In the genomic region with DNA sequence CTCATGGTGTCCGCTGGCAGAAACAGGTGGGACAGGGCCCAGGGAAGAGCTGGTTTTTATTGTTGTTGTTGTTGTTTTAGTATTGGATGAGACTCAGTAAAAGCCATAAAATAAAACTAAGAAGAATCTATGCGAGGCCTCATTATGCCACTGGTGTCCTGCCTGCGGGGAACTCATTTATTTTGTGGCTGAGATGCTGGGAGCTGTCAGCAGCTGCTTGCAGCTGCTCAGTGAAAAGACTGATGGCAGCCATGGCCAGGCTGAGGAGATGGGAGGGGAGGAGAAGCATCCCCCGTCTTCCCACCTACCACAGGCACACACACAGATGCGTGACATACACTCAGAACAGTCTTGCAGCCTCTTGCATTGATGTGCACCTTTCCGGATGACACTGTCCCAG, we compare ENCODE assay signal across 19 cellular contexts. TPM values are rescaled to one million over a fixed set of nuclear protein-coding genes. Genes with fewer than 3 reads are reported as not detected.
A peak's percentile ranks its signal among the peaks of the same experiment; 100 is the strongest.
DNase-seq lines count a peak whose midpoint lies in the region; TF ChIP-seq lines count a peak whose summit lies in the region.
"Had no signal": no experiment of that assay in that cellular context is flagged by ENCODE, and none has a peak within 500 bp of the region (broad histone marks: within the 10 kb centered on the region; RNA-seq: fewer than 3 reads in every experiment).

No MANE protein-coding gene starts in this region.

- peak overlapping the region; percentile 14 for H2AFZ ChIP-seq in neuron (ENCODE audit: low read depth, low read length)

- no peaks in the 10 kb centered on the region for H3K9me3 ChIP-seq in Peyer's patch
- H3K9me3 ChIP-seq in left ventricle myocardium inferior (replicated peaks), result no peaks in the 10 kb centered on the region
- no peaks in the 10 kb centered on the region for H3K9me3 ChIP-seq in neuron (ENCODE audit: low read length)
- H3K9me3 ChIP-seq: ascending aorta, psoas muscle had no signal

- H3K4me3 ChIP-seq in Peyer's patch, result no peak overlapping the region
- no peak overlapping the region for H3K4me3 ChIP-seq in left ventricle myocardium inferior
- H3K4me3 ChIP-seq in neuron (ENCODE audit: low read length), result peak overlapping the region; percentile 1
- H3K4me3 ChIP-seq: ascending aorta, psoas muscle had no signal

- DNase-seq in Peyer's patch, result no peak
- no peak for DNase-seq in left ventricle myocardium inferior
- no peak for DNase-seq in type B pancreatic cell (ENCODE audit: extremely low spot score, unreplicated experiment)
- DNase-seq in activated gamma-delta T cell treated with Interleukin-2 at 50 U/mL for 16 hours, result no peak
- DNase-seq in T-helper 2 cell treated with Interferon-gamma antibody and Interleukin-4, amounts not matched to agents 5 μg/mL and 100 μg/mL, for 36 hours (ENCODE audit: low spot score), result no peak
- no peak for DNase-seq in H4 (ENCODE audit: low spot score)
- DNase-seq: activated CD4-positive, alpha-beta T cell treated with anti-CD3 and anti-CD28 coated beads for 4 hours; activated CD8-positive, alpha-beta memory T cell treated with anti-CD3 and anti-CD28 coated beads, Interleukin-2, amount 50 U/mL, for 48 hours; activated naive CD4-positive, alpha-beta T cell; left colon; MM.1S; naive thymus-derived CD4-positive, alpha-beta T cell; NCI-H187; NCI-H510A treated with DMSO at 0.1 percent for 48 hours; SIG-M5; T-helper 9 cell had no signal

- no peak for TF ChIP-seq POLR2A in Peyer's patch (IDR thresholded peaks at IDR 0.05)

- H3K4me1 ChIP-seq in Peyer's patch (peaks cover 0 to 16% (median 0%) of the 10 kb centered on the region in 4 donors), left ventricle myocardium inferior (peaks cover 12% of the 10 kb centered on the region), neuron (ENCODE audit: insufficient read depth, low read length) (peaks cover 35% of the 10 kb centered on the region)
- H3K4me1 ChIP-seq: ascending aorta, psoas muscle had no signal

- H3K4me3 Mint-ChIP-seq in type B pancreatic cell, result peak overlapping the region; percentile 58
- H3K4me3 Mint-ChIP-seq in T-helper 2 cell treated with Interferon-gamma antibody and Interleukin-4, amounts not matched to agents 5 μg/mL and 100 μg/mL, for 36 hours, result no peak overlapping the region
- H3K4me3 Mint-ChIP-seq: naive thymus-derived CD4-positive, alpha-beta T cell had no signal

- peaks cover 48% of the 10 kb centered on the region for H3K4me1 Mint-ChIP-seq in type B pancreatic cell (ENCODE audit: unreplicated experiment)
- no peaks in the 10 kb centered on the region for H3K4me1 Mint-ChIP-seq in T-helper 2 cell treated with Interferon-gamma antibody and Interleukin-4, amounts not matched to agents 5 μg/mL and 100 μg/mL, for 36 hours (ENCODE audit: low read depth)

- H3K27me3 ChIP-seq in Peyer's patch (no peaks in the 10 kb centered on the region), left ventricle myocardium inferior (ENCODE audit: low read depth) (peaks cover 67% of the 10 kb centered on the region), neuron (ENCODE audit: insufficient read depth, low read length) (no peaks in the 10 kb centered on the region)
- H3K27me3 ChIP-seq: ascending aorta had no signal

- no peaks in the 10 kb centered on the region for H3K36me3 ChIP-seq in Peyer's patch
- no peaks in the 10 kb centered on the region for H3K36me3 ChIP-seq in left ventricle myocardium inferior
- H3K36me3 ChIP-seq in neuron (ENCODE audit: insufficient read depth, low read length), result no peaks in the 10 kb centered on the region
- H3K36me3 ChIP-seq: ascending aorta had no signal

- H3K36me3 Mint-ChIP-seq in type B pancreatic cell, result no peaks in the 10 kb centered on the region
- H3K36me3 Mint-ChIP-seq in T-helper 2 cell treated with Interferon-gamma antibody and Interleukin-4, amounts not matched to agents 5 μg/mL and 100 μg/mL, for 36 hours (ENCODE audit: low read depth), result no peaks in the 10 kb centered on the region
- H3K36me3 Mint-ChIP-seq: naive thymus-derived CD4-positive, alpha-beta T cell had no signal

- no peaks in the 10 kb centered on the region for H3K9me3 Mint-ChIP-seq in type B pancreatic cell
- no peaks in the 10 kb centered on the region for H3K9me3 Mint-ChIP-seq in T-helper 2 cell treated with Interferon-gamma antibody and Interleukin-4, amounts not matched to agents 5 μg/mL and 100 μg/mL, for 36 hours
- H3K9me3 Mint-ChIP-seq: naive thymus-derived CD4-positive, alpha-beta T cell had no signal

- peaks cover 30% of the 10 kb centered on the region for H3K27me3 Mint-ChIP-seq in type B pancreatic cell
- peaks cover 38% of the 10 kb centered on the region for H3K27me3 Mint-ChIP-seq in T-helper 2 cell treated with Interferon-gamma antibody and Interleukin-4, amounts not matched to agents 5 μg/mL and 100 μg/mL, for 36 hours (ENCODE audit: low read depth)

- H3K27ac ChIP-seq in Peyer's patch, result peak overlapping the region in 3 of 4 donors; percentile 39 to 59 (median 46)
- H3K27ac ChIP-seq in left ventricle myocardium inferior (replicated peaks), result peak overlapping the region; percentile 46
- H3K27ac ChIP-seq: ascending aorta, psoas muscle had no signal

- peak overlapping the region; percentile 37 for H3K27ac Mint-ChIP-seq in type B pancreatic cell
- H3K27ac Mint-ChIP-seq in T-helper 2 cell treated with Interferon-gamma antibody and Interleukin-4, amounts not matched to agents 5 μg/mL and 100 μg/mL, for 36 hours, result no peak overlapping the region
- H3K27ac Mint-ChIP-seq: naive thymus-derived CD4-positive, alpha-beta T cell had no signal

- TF ChIP-seq CTCF in Peyer's patch (IDR thresholded peaks at IDR 0.05) (no peak), left ventricle myocardium inferior (IDR thresholded peaks at IDR 0.05; ENCODE audit: borderline replicate concordance) (no peak), type B pancreatic cell (conservative IDR thresholded peaks at IDR 0.05) (no peak)

- intact Hi-C loops in left ventricle myocardium inferior (cut with micrococcal nuclease), result no loop called here

RNA-seq across cellular contexts. Expression of gene CLMP, which starts 7.7 kb away (rescaled TPM):
- 10 to 100 TPM in 3 of 4 donors, 1 to 10 TPM in 1; 8.4 to 48.7 (median 13.2) TPM for total RNA-seq in Peyer's patch
- 3.4 TPM for total RNA-seq in left ventricle myocardium inferior
- 3.6 and 65.7 TPM in 2 replicates for total RNA-seq in type B pancreatic cell (ENCODE audit: low replicate concordance)
- 13.6 and 25.2 TPM in 2 replicates for total RNA-seq in H4 (2014; rRNA removed; shearing (Covaris generic))
